8 cellular contexts compared by ENCODE assay signal in the genomic region with DNA sequence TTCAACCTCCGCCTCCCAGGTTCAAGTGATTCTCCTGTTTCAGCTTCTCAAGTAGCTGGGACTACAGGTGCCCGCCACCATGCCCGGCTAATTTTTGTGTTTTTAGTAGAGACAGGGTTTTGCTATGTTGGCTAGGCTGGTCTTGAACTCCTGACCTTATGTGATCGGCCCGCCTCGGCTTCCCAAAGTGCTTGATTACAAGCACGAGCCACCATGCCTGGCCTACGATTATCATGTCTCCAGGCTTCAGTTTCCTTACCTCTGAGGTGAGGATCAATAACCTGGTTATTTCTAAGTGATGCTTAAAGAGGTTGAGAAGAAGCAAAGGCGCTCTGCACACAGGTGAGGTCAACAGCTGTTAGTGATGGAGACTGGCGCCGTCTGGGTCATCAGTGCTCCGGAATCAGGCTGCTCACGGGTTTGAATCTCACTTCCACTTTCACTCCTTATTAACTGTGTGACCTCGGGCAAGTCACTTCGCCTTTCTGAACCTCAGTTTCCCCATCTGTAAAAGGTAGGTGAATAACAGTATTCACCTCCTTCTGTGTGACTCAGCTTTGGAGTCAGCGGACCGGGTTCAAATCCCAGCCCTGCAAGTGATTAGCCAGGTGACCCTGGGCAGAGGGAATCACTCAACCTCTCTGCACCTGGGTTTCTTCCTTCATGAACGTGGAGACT. TPM values are rescaled to one million over a fixed set of nuclear protein-coding genes. Genes with fewer than 3 reads are reported as not detected.
DNase-seq lines count a peak whose midpoint lies in the region; ATAC-seq, FAIRE-seq and TF ChIP-seq lines count a peak whose summit lies in the region.

No MANE protein-coding gene starts in this region.

- H4K20me1 ChIP-seq in Loucy (ENCODE audit: insufficient read depth, low read length, poor library complexity, severe bottlenecking) = peaks cover 17% of the 10 kb centered on the region

- H3K4me1 ChIP-seq in A549 (peaks cover 61% of the 10 kb centered on the region), Loucy (ENCODE audit: insufficient read depth, low read length, poor library complexity, severe bottlenecking) (peaks cover 23% of the 10 kb centered on the region), neuron (ENCODE audit: insufficient read depth, low read length) (peaks cover 16% of the 10 kb centered on the region)
- H3K4me1 ChIP-seq in effector memory CD4-positive, alpha-beta T cell (ENCODE audit: control insufficient read depth, insufficient read depth, low read length, poor library complexity, severe bottlenecking) = peaks cover 13% of the 10 kb centered on the region

- no peaks in the 10 kb centered on the region for H3K36me3 ChIP-seq in Loucy (ENCODE audit: insufficient read depth, low read length)
- H3K36me3 ChIP-seq in effector memory CD4-positive, alpha-beta T cell (ENCODE audit: control insufficient read depth, insufficient read depth, low read length) = no peaks in the 10 kb centered on the region
- no peaks in the 10 kb centered on the region for H3K36me3 ChIP-seq in neuron (ENCODE audit: insufficient read depth, low read length)

- POLR2A ChIA-PET in A549 (lab: Yijun Ruan, JAX) = interaction anchor here (2.1 kb wide), 1 partner anchor 60 kb away, joined by 10 read pairs; the partner anchor contains the start of gene CEP20

- no peak for TF ChIP-seq RAD21 in A549 (conservative IDR thresholded peaks at IDR 0.05 in 1 of 2, IDR thresholded peaks at IDR 0.05 in 1 of 2)

- ATAC-seq in A549 (no peak; a peak in 2 of 6 replicates), GM19043 (IDR thresholded peaks at IDR 0.05; ENCODE audit: low read depth, unreplicated experiment) (peak; percentile 52), GM21526 (IDR thresholded peaks at IDR 0.05; ENCODE audit: low FRiP score, unreplicated experiment) (no peak)

- H3K9ac ChIP-seq in Loucy (ENCODE audit: low read depth, low read length, poor library complexity, severe bottlenecking) = peak overlapping the region; percentile 71

- DNase-seq in A549 (ENCODE audit: low read depth in 1 of 2, low spot score in 1 of 2) (no peak), NCI-H2227 treated with DMSO at 0.1 percent for 48 hours (lab: John Stamatoyannopoulos, UW) (no peak), NCI-H524 treated with DMSO at 0.1 percent for 48 hours (lab: John Stamatoyannopoulos, UW) (no peak)
- DNase-seq in effector memory CD4-positive, alpha-beta T cell = no peak

- no peak for FAIRE-seq in A549 (lab: Jason Lieb, UNC)

- H3K4me3 ChIP-seq in A549 (peak overlapping the region; percentile 97), Loucy (ENCODE audit: low read length, poor library complexity, severe bottlenecking) (peak overlapping the region; percentile 78), neuron (ENCODE audit: low read length) (peak overlapping the region; percentile 59)
- peak overlapping the region; percentile 71 for H3K4me3 ChIP-seq in effector memory CD4-positive, alpha-beta T cell (ENCODE audit: insufficient read depth, low read depth, low read length, poor library complexity, severe bottlenecking)

- H3K4me2 ChIP-seq in A549 (peak overlapping the region; percentile 95), Loucy (ENCODE audit: low read depth, low read length, poor library complexity, severe bottlenecking) (peak overlapping the region; percentile 93)

- CTCF ChIA-PET in A549 (lab: Yijun Ruan, JAX) = interaction anchor here (0.9 to 1.9 kb wide), 4 partner anchors 9 to 74 kb away, joined by 3 to 6 read pairs (median 4); no protein-coding TSS in a partner anchor

- H3K27ac ChIP-seq in A549 = peak overlapping the region; percentile 100
- H3K27ac ChIP-seq in effector memory CD4-positive, alpha-beta T cell (ENCODE audit: insufficient read depth, low read length, poor library complexity, severe bottlenecking) = peak overlapping the region; percentile 74

- no peak for TF ChIP-seq POLR2A in A549 (IDR thresholded peaks at IDR 0.05; ENCODE audit: low read length)

- H3K79me2 ChIP-seq in Loucy (ENCODE audit: insufficient read depth, low read length) = peaks cover 48% of the 10 kb centered on the region

- WGBS in A549 (ENCODE audit: missing lambda C conversion rate) = 72% methylated on average over 18 of the region's 18 CpGs

- TF ChIP-seq EP300 in A549 (IDR thresholded peaks at IDR 0.05) = no peak

- H3K9me3 ChIP-seq in A549 (no peaks in the 10 kb centered on the region), Loucy (ENCODE audit: insufficient read depth, low read depth, low read length) (no peaks in the 10 kb centered on the region), neuron (ENCODE audit: low read length) (no peaks in the 10 kb centered on the region)
- H3K9me3 ChIP-seq in effector memory CD4-positive, alpha-beta T cell (ENCODE audit: control insufficient read depth, low read length) = no peaks in the 10 kb centered on the region

- H2AFZ ChIP-seq in Loucy (ENCODE audit: low read length) (peak overlapping the region; percentile 90), neuron (ENCODE audit: low read depth, low read length) (peak overlapping the region; percentile 91)

- TF ChIP-seq CTCF in A549 (IDR thresholded peaks at IDR 0.05) (no peak), Loucy (conservative IDR thresholded peaks at IDR 0.05; ENCODE audit: low read length) (no peak)

- no peaks in the 10 kb centered on the region for H3F3A ChIP-seq in Loucy (ENCODE audit: low read depth)

- H3K9me2 ChIP-seq in Loucy (replicated peaks; ENCODE audit: low read depth, low read length) = no peaks in the 10 kb centered on the region

- H3K27me3 ChIP-seq in Loucy (ENCODE audit: insufficient read depth, low read length, poor library complexity, severe bottlenecking) = no peaks in the 10 kb centered on the region
- no peaks in the 10 kb centered on the region for H3K27me3 ChIP-seq in effector memory CD4-positive, alpha-beta T cell (replicated peaks; ENCODE audit: control insufficient read depth, insufficient read depth, low read length, poor library complexity, severe bottlenecking)
- peaks cover 2% of the 10 kb centered on the region for H3K27me3 ChIP-seq in neuron (ENCODE audit: insufficient read depth, low read length)

TF ChIP-seq in A549, 52 proteins besides CTCF, POLR2A, EP300 and RAD21:
- TF ChIP-seq HDAC2 (IDR thresholded peaks at IDR 0.05) (peak; percentile 45; the same call in 1 of the 2 replicates), NFE2L2 (conservative IDR thresholded peaks at IDR 0.05; ENCODE audit: low read length) (no peak), BHLHE40 (IDR thresholded peaks at IDR 0.05; ENCODE audit: low read depth, low read length) (no peak), PHF8 (IDR thresholded peaks at IDR 0.05; ENCODE audit: borderline replicate concordance, low read depth) (no peak), KDM1A (IDR thresholded peaks at IDR 0.05; ENCODE audit: low read depth) (peak; percentile 73), ATOH8 (CRISPR knock-in tag; IDR thresholded peaks at IDR 0.05; ENCODE audit: low read depth) (no peak), EHF (CRISPR knock-in tag; IDR thresholded peaks at IDR 0.05) (no peak), FOSL2 (IDR thresholded peaks at IDR 0.05) (no peak), FOSL2 (CRISPR knock-in tag; IDR thresholded peaks at IDR 0.05) (0 out of 2 replicates have a peak, but pooled peaks have one; percentile 5), EHMT2 (IDR thresholded peaks at IDR 0.05; ENCODE audit: low read depth) (no peak)

RNA-seq across cellular contexts. Expression of gene ABCC1, which starts 0.7 kb away (rescaled TPM):
- 56.5 and 108 TPM in 2 replicates for polyA plus RNA-seq in A549 (2011; rRNA removed)
- polyA plus RNA-seq in A549 (2012; cell fraction: cytosol; rRNA removed) = 59.3 and 77.9 TPM in 2 replicates
- polyA plus RNA-seq in A549 (2012; cell fraction: nucleus; rRNA removed) = 184 and 231 TPM in 2 replicates
- polyA plus RNA-seq in A549 (2017; fragmentation: RNase III; extraction: RNeasy Plus Mini Kit Qiagen cat#74134 plus additional on column Dnase treatment) = 86.7 to 93.8 TPM (median 90.7 TPM) in 3 replicates
- polyA minus RNA-seq in A549 (2011; rRNA and poly(A)+ RNA removed) = 359 and 414 TPM in 2 replicates
